In genomic region chr19:5926641-5927438, GRCh38 we compare ENCODE assay signal across 12 cellular contexts. TPM values are rescaled to one million over a fixed set of nuclear protein-coding genes. Genes with fewer than 3 reads are reported as not detected.
A peak's percentile ranks its signal among the peaks of the same experiment; 100 is the strongest.
DNase-seq lines count a peak whose midpoint lies in the region; ATAC-seq, FAIRE-seq and TF ChIP-seq lines count a peak whose summit lies in the region.
"Had no signal": no experiment of that assay in that cellular context is flagged by ENCODE, and none has a peak within 500 bp of the region (broad histone marks: within the 10 kb centered on the region; RNA-seq: fewer than 3 reads in every experiment).

No MANE protein-coding gene starts in this region.

- peak overlapping the region; percentile 41 for H3K9ac ChIP-seq in adipocyte (ENCODE audit: low read length)

- no peak for FAIRE-seq in pancreas (lab: Jason Lieb, UNC)
- FAIRE-seq: urothelium cell line had no signal

- DNase-seq in AG08396 (ENCODE audit: low spot score) (peak; percentile 86), adipocyte (ENCODE audit: low read depth) (peak; percentile 88), cardiac septum (ENCODE audit: low spot score) (peak; percentile 79), pancreas (peak in 1 of 6 donors; percentile 24), KG1 (lab: John Stamatoyannopoulos, UW) (no peak), foreskin keratinocyte (no peak)
- DNase-seq in activated T-cell treated with anti-CD3 and anti-CD28 coated beads, Interleukin-2, amount 50 U/mL, for 1 hour, result no peak
- DNase-seq: activated CD4-positive, alpha-beta T cell treated with anti-CD3 and anti-CD28 coated beads, Interleukin-2, amount 10 ng/mL, durations not matched to agents 24 days and 14 days; NCI-H2029 treated with DMSO at 0.1 percent for 48 hours had no signal

- WGBS in pancreas, 2 donors, result 86 to 88% methylated on average over 14 of the region's 14 CpGs

- intact Hi-C loops in cardiac septum (cut with DNase I) (no loop called here), pancreas (cut with DNase I) (no loop called here)

- no peaks in the 10 kb centered on the region for H3K27me3 ChIP-seq in adipocyte (replicated peaks; ENCODE audit: control insufficient read depth, insufficient read depth, low read length)
- H3K27me3 ChIP-seq in pancreas, result no peaks in the 10 kb centered on the region
- H3K27me3 ChIP-seq in foreskin keratinocyte, result no peaks in the 10 kb centered on the region

- H3K27ac ChIP-seq in pancreas (no peak overlapping the region), foreskin keratinocyte (no peak overlapping the region)
- H3K27ac ChIP-seq: epithelial cell of prostate had no signal

- H3K4me1 ChIP-seq in adipocyte (ENCODE audit: control insufficient read depth, insufficient read depth, low read length), result peaks cover 22% of the 10 kb centered on the region
- no peaks in the 10 kb centered on the region for H3K4me1 ChIP-seq in pancreas
- no peaks in the 10 kb centered on the region for H3K4me1 ChIP-seq in foreskin keratinocyte

- H3K36me3 ChIP-seq in adipocyte (ENCODE audit: control insufficient read depth, insufficient read depth, low read length, severe bottlenecking), result peaks cover 85% of the 10 kb centered on the region
- H3K36me3 ChIP-seq in pancreas, result peaks cover 3 to 82% (median 22%) of the 10 kb centered on the region in 3 donors

- H3K4me3 ChIP-seq in adipocyte (ENCODE audit: low read length) (peak overlapping the region; percentile 33), pancreas (no peak overlapping the region)

- TF ChIP-seq CTCF in pancreas (IDR thresholded peaks at IDR 0.05) (no peak), foreskin keratinocyte (conservative IDR thresholded peaks at IDR 0.05) (no peak)

- ATAC-seq in pancreas, result peak in 3 of 4 donors; percentile 25 to 56 (median 55)
- no peak for ATAC-seq in foreskin keratinocyte
- ATAC-seq in GM21360 (IDR thresholded peaks at IDR 0.05; ENCODE audit: unreplicated experiment), result no peak

- H3K9me3 ChIP-seq in adipocyte (ENCODE audit: control insufficient read depth, low read length) (no peaks in the 10 kb centered on the region), pancreas (no peaks in the 10 kb centered on the region)

RNA-seq across cellular contexts. Expression of gene CAPS, which starts 12.8 kb away (rescaled TPM):
- 2.7 TPM for total RNA-seq in cardiac septum
- total RNA-seq in pancreas, result 10 to 100 TPM; 10.5 to 23.2 (median 14.0) TPM
- polyA plus RNA-seq in pancreas, result 10 to 100 TPM; 62.9 to 77.2 TPM
- total RNA-seq in foreskin keratinocyte, result 1.4 and 2.6 TPM in 2 replicates
- 1.4 and 2.9 TPM in 2 replicates for polyA plus RNA-seq in foreskin keratinocyte

RNA-seq across cellular contexts. Expression of gene VMAC, which starts 22.2 kb away (rescaled TPM):
- total RNA-seq in cardiac septum (2.4 TPM), pancreas (1 to 10 TPM; 2.9 to 5.6 (median 4.6) TPM), foreskin keratinocyte (1.5 and 2.1 TPM in 2 replicates)
- polyA plus RNA-seq in pancreas (10 to 100 TPM in 1 of 2 donors, 1 to 10 TPM in 1; 4.0 to 10.1 TPM), foreskin keratinocyte (0.89 and 1.2 TPM in 2 replicates)

RNA-seq across cellular contexts. Expression of gene NDUFA11, which starts 23.2 kb away (rescaled TPM):
- total RNA-seq in cardiac septum (414 TPM), pancreas (100 to 1,000 TPM in 1 of 6 donors, 10 to 100 TPM in 5; 58.0 to 104 (median 82.0) TPM), foreskin keratinocyte (283 and 287 TPM in 2 replicates)
- polyA plus RNA-seq in pancreas (100 to 1,000 TPM; 161 to 209 TPM), foreskin keratinocyte (511 and 568 TPM in 2 replicates)

RNA-seq across cellular contexts. Expression of gene RANBP3, which starts 51.1 kb away (rescaled TPM):
- 49.0 TPM for total RNA-seq in cardiac septum
- 10 to 100 TPM; 27.6 to 42.2 (median 34.7) TPM for total RNA-seq in pancreas
- 10 to 100 TPM; 29.1 to 39.9 TPM for polyA plus RNA-seq in pancreas
- total RNA-seq in foreskin keratinocyte, result 54.7 and 56.3 TPM in 2 replicates
- 47.2 and 53.1 TPM in 2 replicates for polyA plus RNA-seq in foreskin keratinocyte

RNA-seq across cellular contexts. Expression of gene FUT5, which starts 56.5 kb away (rescaled TPM):
- not detected for total RNA-seq in cardiac septum
- total RNA-seq in pancreas, result not detected
- not detected for polyA plus RNA-seq in pancreas
- not detected in 2 replicates for total RNA-seq in foreskin keratinocyte
- not detected in 2 replicates for polyA plus RNA-seq in foreskin keratinocyte
- total RNA-seq: activated CD4-positive, alpha-beta T cell treated with anti-CD3 and anti-CD28 coated beads, Interleukin-2, amount 10 ng/mL, durations not matched to agents 24 days and 14 days had no signal

Comparison
In these comparisons a context has a peak if more than half of its experiments do, and no peak if none do; other contexts are left out.
1. DNase-seq: peak in AG08396 (single experiment), adipocyte (single experiment) and cardiac septum (single experiment); none in KG1 (single experiment), activated T-cell treated with anti-CD3 and anti-CD28 coated beads, Interleukin-2, amount 50 U/mL, for 1 hour (single experiment) and foreskin keratinocyte (0 of 2).
2. ATAC-seq: peak in pancreas (3 of 4); none in foreskin keratinocyte (single experiment) and GM21360 (single experiment).